ENCODE assay signal across 11 cellular contexts in the genomic region with DNA sequence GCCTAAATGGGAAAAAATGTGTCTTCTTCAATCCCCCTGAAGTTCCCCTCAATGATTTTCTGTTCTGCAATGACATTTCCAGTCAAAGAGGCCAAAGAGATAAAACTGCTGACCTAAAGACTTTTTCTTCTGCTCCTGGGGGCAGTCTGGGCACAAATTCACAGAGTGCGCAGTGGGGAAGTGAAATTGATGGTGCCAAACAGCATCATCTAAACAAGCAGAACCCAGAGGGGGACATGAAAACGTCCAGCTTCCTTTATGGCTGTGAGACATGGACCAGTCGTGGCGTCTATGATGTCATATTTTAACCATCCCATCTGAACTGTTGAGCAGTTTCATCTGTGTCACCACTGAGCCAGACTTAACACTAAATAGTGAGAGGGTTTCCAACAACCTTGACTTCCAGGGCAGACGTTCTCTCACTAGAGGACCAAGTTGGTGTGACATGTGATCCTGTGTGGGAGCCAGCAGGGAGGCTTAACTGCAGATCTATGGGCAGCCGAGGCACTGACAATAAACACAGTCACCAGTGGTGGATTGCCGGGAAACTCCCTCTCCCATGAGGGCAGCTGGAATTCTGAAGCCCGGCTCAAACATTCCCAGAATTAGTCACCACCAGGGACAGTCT. TPM values are rescaled to one million over a fixed set of nuclear protein-coding genes. Genes with fewer than 3 reads are reported as not detected.
DNase-seq lines count a peak whose midpoint lies in the region; ATAC-seq, FAIRE-seq and TF ChIP-seq lines count a peak whose summit lies in the region.
"Had no signal": no experiment of that assay in that cellular context is flagged by ENCODE, and none has a peak within 500 bp of the region (broad histone marks: within the 10 kb centered on the region; RNA-seq: fewer than 3 reads in every experiment).

No MANE protein-coding gene starts in this region.

- ATAC-seq in pancreas, result peak in 3 of 4 donors; percentile 19 to 66 (median 66)

- no peaks in the 10 kb centered on the region for H3K36me3 Mint-ChIP-seq in T-helper 2 cell treated with Interferon-gamma antibody and Interleukin-4, amounts not matched to agents 5 μg/mL and 100 μg/mL, for 36 hours (ENCODE audit: low read depth)

- peaks cover 13% of the 10 kb centered on the region for H3K27me3 Mint-ChIP-seq in T-helper 2 cell treated with Interferon-gamma antibody and Interleukin-4, amounts not matched to agents 5 μg/mL and 100 μg/mL, for 36 hours (ENCODE audit: low read depth)
- H3K27me3 Mint-ChIP-seq: activated naive CD8-positive, alpha-beta T cell treated with anti-CD3 and anti-CD28 coated beads, Interleukin-2, amount 10 ng/mL, durations not matched to agents 7 days and 5 days had no signal

- H3K4me3 Mint-ChIP-seq in T-helper 2 cell treated with Interferon-gamma antibody and Interleukin-4, amounts not matched to agents 5 μg/mL and 100 μg/mL, for 36 hours, result no peak overlapping the region
- H3K4me3 Mint-ChIP-seq: activated naive CD8-positive, alpha-beta T cell treated with anti-CD3 and anti-CD28 coated beads, Interleukin-2, amount 10 ng/mL, durations not matched to agents 7 days and 5 days; neural crest cell had no signal

- H3K27ac Mint-ChIP-seq in T-helper 2 cell treated with Interferon-gamma antibody and Interleukin-4, amounts not matched to agents 5 μg/mL and 100 μg/mL, for 36 hours, result no peak overlapping the region
- H3K27ac Mint-ChIP-seq: activated naive CD8-positive, alpha-beta T cell treated with anti-CD3 and anti-CD28 coated beads, Interleukin-2, amount 10 ng/mL, durations not matched to agents 7 days and 5 days had no signal

- H3K36me3 ChIP-seq in pancreas (no peaks in the 10 kb centered on the region), tibial nerve (no peaks in the 10 kb centered on the region)

- TF ChIP-seq POLR2A in tibial nerve (IDR thresholded peaks at IDR 0.05), result no peak

- WGBS in pancreas, 2 donors, result 48 to 49% methylated on average over 8 of the region's 8 CpGs
- WGBS in tibial nerve, 2 donors, result 21 to 25% methylated on average over 8 of the region's 8 CpGs

- H3K4me1 Mint-ChIP-seq in T-helper 2 cell treated with Interferon-gamma antibody and Interleukin-4, amounts not matched to agents 5 μg/mL and 100 μg/mL, for 36 hours (ENCODE audit: low read depth), result peaks cover 9% of the 10 kb centered on the region

- peak overlapping the region in 2 of 4 donors; percentile 58 to 75 for H3K27ac ChIP-seq in pancreas
- H3K27ac ChIP-seq in tibial nerve, result no peak overlapping the region

- no peak for TF ChIP-seq EP300 in tibial nerve (IDR thresholded peaks at IDR 0.05)

- no peaks in the 10 kb centered on the region for H3K9me3 ChIP-seq in pancreas
- no peaks in the 10 kb centered on the region for H3K9me3 ChIP-seq in tibial nerve

- H3K9me3 Mint-ChIP-seq in T-helper 2 cell treated with Interferon-gamma antibody and Interleukin-4, amounts not matched to agents 5 μg/mL and 100 μg/mL, for 36 hours, result no peaks in the 10 kb centered on the region
- H3K9me3 Mint-ChIP-seq: neural crest cell had no signal

- FAIRE-seq in pancreas (lab: Jason Lieb, UNC), result no peak

- no peak overlapping the region for H3K4me3 ChIP-seq in epithelial cell of esophagus (ENCODE audit: low read length)
- H3K4me3 ChIP-seq in pancreas, result no peak overlapping the region
- H3K4me3 ChIP-seq in tibial nerve, result no peak overlapping the region

- H3K4me1 ChIP-seq in pancreas, result peaks cover 12 to 21% (median 19%) of the 10 kb centered on the region in 3 donors
- no peaks in the 10 kb centered on the region for H3K4me1 ChIP-seq in tibial nerve

- H3K27me3 ChIP-seq in pancreas, result no peaks in the 10 kb centered on the region
- no peaks in the 10 kb centered on the region for H3K27me3 ChIP-seq in tibial nerve

- no peak for TF ChIP-seq CTCF in epithelial cell of esophagus (IDR thresholded peaks at IDR 0.05; ENCODE audit: insufficient read depth, low read depth, low read length, missing control alignments)
- TF ChIP-seq CTCF in pancreas (IDR thresholded peaks at IDR 0.05), result no peak
- no peak for TF ChIP-seq CTCF in tibial nerve (IDR thresholded peaks at IDR 0.05)

- peak; percentile 33 for DNase-seq in ELR (ENCODE audit: low read depth)
- peak; percentile 28 for DNase-seq in RPMI8226
- peak; percentile 63 for DNase-seq in epithelial cell of esophagus (ENCODE audit: low read depth)
- DNase-seq in pancreas, result peak in 1 of 6 donors; percentile 60
- no peak for DNase-seq in DMS53 (lab: John Stamatoyannopoulos, UW)
- no peak for DNase-seq in NCI-H2029 (lab: John Stamatoyannopoulos, UW)
- no peak for DNase-seq in T-helper 2 cell treated with Interferon-gamma antibody and Interleukin-4, amounts not matched to agents 5 μg/mL and 100 μg/mL, for 36 hours (ENCODE audit: low spot score)
- DNase-seq in tibial nerve (ENCODE audit: low spot score in 2 of 2), result no peak
- DNase-seq: activated naive CD8-positive, alpha-beta T cell treated with anti-CD3 and anti-CD28 coated beads, Interleukin-2, amount 10 ng/mL, durations not matched to agents 7 days and 5 days; NCI-H187 treated with DMSO at 0.1 percent for 48 hours had no signal

- intact Hi-C loops in pancreas (cut with DNase I), result no loop called here

RNA-seq across cellular contexts. Expression of a gene that starts 12.4 kb away (rescaled TPM):
- 1 to 10 TPM in 3 of 6 donors, under 1 TPM in 3; 0.44 to 2.6 (median 0.97) TPM for total RNA-seq in pancreas
- polyA plus RNA-seq in pancreas, result 1 to 10 TPM in 1 of 2 donors, under 1 TPM in 1; 0.72 to 2.1 TPM
- under 1 TPM in 3 of 4 donors, not detected in 1; 0.60 to 0.87 (median 0.84) TPM for total RNA-seq in tibial nerve

Comparison
In these comparisons a context has a peak if more than half of its experiments do, and no peak if none do; other contexts are left out.
1. DNase-seq: peak in ELR (single experiment), RPMI8226 (single experiment) and epithelial cell of esophagus (single experiment); none in DMS53 (single experiment), NCI-H2029 (single experiment), T-helper 2 cell treated with Interferon-gamma antibody and Interleukin-4, amounts not matched to agents 5 μg/mL and 100 μg/mL, for 36 hours (single experiment) and tibial nerve (0 of 2).